Comparison of ENCODE assay signal across 8 cellular contexts in the genomic region with DNA sequence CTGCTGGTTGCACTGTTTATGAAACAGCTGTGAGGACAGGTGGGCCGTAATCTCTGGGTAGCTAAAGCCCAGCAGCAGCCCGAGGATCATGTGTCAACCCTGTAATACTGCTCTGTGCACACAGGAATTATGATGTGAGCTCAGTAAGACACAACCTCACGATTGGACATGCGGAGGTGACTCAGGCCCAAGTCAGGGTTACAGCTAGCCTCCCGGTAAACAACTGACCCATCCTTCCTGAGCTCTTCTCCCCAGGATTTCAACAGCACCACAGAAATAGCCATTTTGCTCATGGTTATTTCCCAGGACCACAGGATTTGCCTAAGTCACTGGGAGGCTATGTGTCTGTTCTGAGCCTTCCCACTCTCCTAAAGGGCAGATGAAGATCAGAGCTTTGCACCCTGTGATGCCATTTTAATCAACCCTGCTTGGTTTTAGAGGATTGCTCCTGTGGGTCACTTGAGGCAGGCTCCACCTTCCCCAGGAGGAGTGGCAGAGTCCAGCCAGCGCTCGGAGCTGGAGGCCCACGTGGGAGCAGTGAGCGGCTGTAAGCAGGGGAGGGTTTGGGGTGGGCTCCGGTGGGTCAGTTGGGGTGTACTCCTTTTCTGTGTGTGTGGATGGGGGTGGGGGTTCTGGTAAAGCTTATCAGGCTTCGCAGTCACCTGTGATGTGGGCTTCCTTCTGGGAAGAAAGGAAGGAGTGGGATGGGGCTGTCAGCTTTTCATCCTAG. TPM values are rescaled to one million over a fixed set of nuclear protein-coding genes. Genes with fewer than 3 reads are reported as not detected.
DNase-seq lines count a peak whose midpoint lies in the region; ATAC-seq and TF ChIP-seq lines count a peak whose summit lies in the region.

Gene AMPD3 (plus strand): TSS at position 363 of the 730 bp plus-strand sequence. CDS start 6,256 bp downstream, outside the sequence.

- H3K4me3 ChIP-seq in Panc1 (ENCODE audit: low read depth in 2 of 2, low read length in 2 of 2) (peak within 1 kb of the TSS; percentile 17 to 67), mononuclear cell (ENCODE audit: low read length) (peak within 1 kb of the TSS; percentile 49), uterus (peak within 1 kb of the TSS in 1 of 2 donors; percentile 24)

- peak; percentile 72 for ATAC-seq in Panc1
- ATAC-seq in HG02870 (IDR thresholded peaks at IDR 0.05; ENCODE audit: unreplicated experiment): no peak

- H3K4me1 Mint-ChIP-seq in activated CD4-positive, alpha-beta T cell treated with anti-CD3 and anti-CD28 coated beads, Interleukin-2, amount 10 ng/mL, durations not matched to agents 24 days and 14 days: peaks cover 66% of the 10 kb centered on the region
- peaks cover 26% of the 10 kb centered on the region for H3K4me1 Mint-ChIP-seq in chondrocyte (ENCODE audit: low read depth)

- CTCF ChIA-PET in Panc1 (lab: Charles Lee): interaction anchor here (0.5 to 1.9 kb wide), 5 partner anchors 16 to 1138 kb away, joined by 3 to 7 read pairs (median 5); partner anchors contain the start of gene RNF141

- H3K4me1 ChIP-seq in Panc1 (ENCODE audit: control insufficient read depth, insufficient read depth, low read length) (peaks cover 22% of the 10 kb centered on the region), mononuclear cell (ENCODE audit: insufficient read depth, low read length) (peaks cover 78% of the 10 kb centered on the region), uterus (no peaks in the 10 kb centered on the region)

- intact Hi-C loops in activated CD4-positive, alpha-beta T cell treated with anti-CD3 and anti-CD28 coated beads, Interleukin-2, amount 10 ng/mL, durations not matched to agents 24 days and 14 days (cut with micrococcal nuclease): loop anchor here (1.0 to 10.0 kb wide), 11 partner anchors 13 to 1770 kb away; partner anchors contain the start of genes EIF4G2, RPL27A, TRIM66 and ZBED5
- intact Hi-C loops in Panc1 (cut with micrococcal nuclease; ENCODE audit: unreplicated experiment) (no loop called here), uterus (cut with DNase I; ENCODE audit: low total_unique reads) (no loop called here)

- peak; percentile 62 for DNase-seq in activated CD4-positive, alpha-beta T cell treated with anti-CD3 and anti-CD28 coated beads, Interleukin-2, amount 10 ng/mL, durations not matched to agents 24 days and 14 days
- DNase-seq in activated CD4-positive, alpha-beta T cell treated with anti-CD3 and anti-CD28 coated beads, Interleukin-2, amount 50 U/mL, for 1 hour: no peak
- DNase-seq in HS-27A (ENCODE audit: low read depth): peak; percentile 33
- peak; percentile 96 for DNase-seq in Panc1 (ENCODE audit: low read depth, low spot score)
- DNase-seq in chondrocyte (ENCODE audit: low spot score): no peak
- peak; percentile 35 to 80 for DNase-seq in uterus

- peaks cover 10% of the 10 kb centered on the region for H3K27me3 Mint-ChIP-seq in activated CD4-positive, alpha-beta T cell treated with anti-CD3 and anti-CD28 coated beads, Interleukin-2, amount 10 ng/mL, durations not matched to agents 24 days and 14 days
- peaks cover 3% of the 10 kb centered on the region for H3K27me3 Mint-ChIP-seq in chondrocyte (ENCODE audit: low read depth)

- TF ChIP-seq CTCF in Panc1 (IDR thresholded peaks at IDR 0.05) (no peak), chondrocyte (IDR thresholded peaks at IDR 0.05) (no peak), uterus (IDR thresholded peaks at IDR 0.05) (no peak)

- peak within 1 kb of the TSS; percentile 96 for H3K4me3 Mint-ChIP-seq in activated CD4-positive, alpha-beta T cell treated with anti-CD3 and anti-CD28 coated beads, Interleukin-2, amount 10 ng/mL, durations not matched to agents 24 days and 14 days
- peak within 1 kb of the TSS; percentile 16 for H3K4me3 Mint-ChIP-seq in chondrocyte (ENCODE audit: unreplicated experiment)

- H3K9me3 ChIP-seq in Panc1 (ENCODE audit: control insufficient read depth, insufficient read depth, low read depth, low read length): no peaks in the 10 kb centered on the region
- H3K9me3 ChIP-seq in mononuclear cell (ENCODE audit: low read depth, low read length): no peaks in the 10 kb centered on the region
- no peaks in the 10 kb centered on the region for H3K9me3 ChIP-seq in uterus

- peak within 1 kb of the TSS; percentile 94 for H3K27ac Mint-ChIP-seq in activated CD4-positive, alpha-beta T cell treated with anti-CD3 and anti-CD28 coated beads, Interleukin-2, amount 10 ng/mL, durations not matched to agents 24 days and 14 days
- peak within 1 kb of the TSS; percentile 57 for H3K27ac Mint-ChIP-seq in chondrocyte (ENCODE audit: unreplicated experiment)

- no peaks in the 10 kb centered on the region for H3K9me3 Mint-ChIP-seq in activated CD4-positive, alpha-beta T cell treated with anti-CD3 and anti-CD28 coated beads, Interleukin-2, amount 10 ng/mL, durations not matched to agents 24 days and 14 days
- H3K9me3 Mint-ChIP-seq in chondrocyte (ENCODE audit: low read depth): no peaks in the 10 kb centered on the region

- peak in 1 of 2 donors; percentile 26 for TF ChIP-seq POLR2A in uterus (IDR thresholded peaks at IDR 0.05)

- in situ Hi-C loops in Panc1 (cut with HindIII; ENCODE audit: low pct_unique_long_range_greater_than_20kb, low sequenced_read_pairs): no loop called here

- POLR2A ChIA-PET in Panc1 (lab: Charles Lee): interaction anchor here (0.6 kb wide), 1 partner anchor 275 kb away, joined by 3 read pairs; no protein-coding TSS in a partner anchor

- H3K36me3 ChIP-seq in Panc1 (ENCODE audit: control insufficient read depth, insufficient read depth, low read length): no peaks in the 10 kb centered on the region
- no peaks in the 10 kb centered on the region for H3K36me3 ChIP-seq in uterus

- no TSS peak for BruUV-seq in Panc1 (replicated peaks; lab: Mats Ljungman, UMichigan)

- H3K27ac ChIP-seq in Panc1 (ENCODE audit: low read length): peak within 1 kb of the TSS; percentile 62
- peak within 1 kb of the TSS; percentile 54 to 88 for H3K27ac ChIP-seq in uterus

- H3K36me3 Mint-ChIP-seq in activated CD4-positive, alpha-beta T cell treated with anti-CD3 and anti-CD28 coated beads, Interleukin-2, amount 10 ng/mL, durations not matched to agents 24 days and 14 days (ENCODE audit: low read depth): peaks cover 3% of the 10 kb centered on the region
- H3K36me3 Mint-ChIP-seq in chondrocyte (ENCODE audit: low read depth): no peaks in the 10 kb centered on the region

- H3K27me3 ChIP-seq in Panc1 (ENCODE audit: control insufficient read depth, insufficient read depth, low read length) (0 out of 2 replicates have a peak, but pooled peaks cover 2% of the 10 kb centered on the region), mononuclear cell (ENCODE audit: insufficient read depth, low read length) (no peaks in the 10 kb centered on the region), uterus (no peaks in the 10 kb centered on the region)

RNA-seq across cellular contexts. Expression of gene AMPD3, which starts in this region (rescaled TPM):
- total RNA-seq in activated CD4-positive, alpha-beta T cell treated with anti-CD3 and anti-CD28 coated beads, Interleukin-2, amount 10 ng/mL, durations not matched to agents 24 days and 14 days: 14.5 and 18.3 TPM in 2 replicates
- total RNA-seq in Panc1 (2021; ENCODE audit: unreplicated experiment): 12.5 TPM
- polyA plus RNA-seq in Panc1 (2012; ENCODE audit: insufficient read length): 8.9 TPM
- total RNA-seq in chondrocyte: 2.2 to 3.1 TPM (median 2.3 TPM) in 3 replicates
- total RNA-seq in mononuclear cell: 20.1 TPM
- 1 to 10 TPM in 3 of 4 donors, not detected in 1; 1.2 to 6.4 (median 6.1) TPM for total RNA-seq in uterus

Comparison
In these comparisons a context has a peak if more than half of its experiments do, and no peak if none do; other contexts are left out.
1. DNase-seq: peak in activated CD4-positive, alpha-beta T cell treated with anti-CD3 and anti-CD28 coated beads, Interleukin-2, amount 10 ng/mL, durations not matched to agents 24 days and 14 days (single experiment), HS-27A (single experiment), Panc1 (single experiment) and uterus (2 of 2); none in activated CD4-positive, alpha-beta T cell treated with anti-CD3 and anti-CD28 coated beads, Interleukin-2, amount 50 U/mL, for 1 hour (single experiment) and chondrocyte (single experiment).